In the genomic region with DNA sequence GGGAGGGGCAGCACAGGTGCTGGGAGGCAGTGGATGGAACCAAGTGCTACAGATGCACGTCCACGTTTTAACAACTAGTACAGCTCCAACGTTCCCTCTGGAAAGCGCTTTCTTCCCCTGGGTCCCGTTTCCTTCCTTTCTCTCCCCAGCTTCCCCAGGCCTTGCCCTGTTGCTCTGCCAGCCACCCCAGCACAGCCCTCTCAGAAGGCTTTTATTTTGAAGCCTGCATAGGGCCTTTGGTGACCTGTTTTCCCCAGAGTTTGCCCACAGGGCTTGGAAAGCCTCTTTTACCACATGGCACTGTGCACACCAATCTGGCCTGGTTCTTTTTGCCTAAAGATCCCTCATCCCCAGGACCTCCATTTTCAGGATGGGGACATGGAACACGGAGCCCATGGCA, we compare ENCODE assay signal across 21 cellular contexts. TPM values are rescaled to one million over a fixed set of nuclear protein-coding genes. Genes with fewer than 3 reads are reported as not detected.
DNase-seq lines count a peak whose midpoint lies in the region; ATAC-seq and TF ChIP-seq lines count a peak whose summit lies in the region.
"Had no signal": no experiment of that assay in that cellular context is flagged by ENCODE, and none has a peak within 500 bp of the region (broad histone marks: within the 10 kb centered on the region; RNA-seq: fewer than 3 reads in every experiment).

No MANE protein-coding gene starts in this region.

- ATAC-seq in heart right ventricle (no peak), GM19395 (IDR thresholded peaks at IDR 0.05; ENCODE audit: unreplicated experiment) (no peak), right lobe of liver (no peak)
- ATAC-seq: A549, HCT116 had no signal

- H3K36me3 ChIP-seq in heart right ventricle (no peaks in the 10 kb centered on the region), HEK293 (ENCODE audit: control insufficient read depth in 2 of 2, insufficient read depth in 1 of 2, low read length in 2 of 2) (no peaks in the 10 kb centered on the region), right lobe of liver (no peaks in the 10 kb centered on the region)

- H3K9me3 ChIP-seq in heart right ventricle = no peaks in the 10 kb centered on the region
- H3K9me3 ChIP-seq in HEK293 (ENCODE audit: control insufficient read depth, insufficient read depth, low read depth, low read length) = no peaks in the 10 kb centered on the region
- no peaks in the 10 kb centered on the region for H3K9me3 ChIP-seq in right lobe of liver
- H3K9me3 ChIP-seq: A549 had no signal

- TF ChIP-seq CTCF in heart right ventricle (IDR thresholded peaks at IDR 0.05) (no peak), HEK293 (tag by site-specific recombination; IDR thresholded peaks at IDR 0.05) (no peak), right lobe of liver (IDR thresholded peaks at IDR 0.05) (no peak)

- DNase-seq in cardiac septum (ENCODE audit: low spot score) = peak; percentile 57
- DNase-seq in heart right ventricle = no peak
- peak; percentile 12 for DNase-seq in cerebellar cortex (ENCODE audit: low spot score)
- no peak for DNase-seq in DMS 273 treated with DMSO at 0.1 percent for 48 hours (lab: John Stamatoyannopoulos, UW)
- DNase-seq in right lobe of liver = no peak
- DNase-seq: 8988T; ACHN; CD4-positive, alpha-beta T cell; CD8-positive, alpha-beta memory T cell; DMS53; DMS79 treated with DMSO at 0.1 percent for 48 hours; GM23248; H9; HFFc6 had no signal

- WGBS in heart right ventricle, 2 donors = 41% methylated on average over 6 of the region's 6 CpGs
- 22% methylated on average over 6 of the region's 6 CpGs for WGBS in right lobe of liver (ENCODE audit: insufficient coverage, low coverage, low lambda C conversion rate, missing lambda C conversion rate)

- H3K4me3 ChIP-seq in heart right ventricle (no peak overlapping the region), HEK293 (ENCODE audit: low read depth, low read length) (no peak overlapping the region), right lobe of liver (no peak overlapping the region)
- H3K4me3 ChIP-seq: A549, GM23248 had no signal

- H3K27me3 ChIP-seq in heart right ventricle (peaks cover 4 to 85% (median 64%) of the 10 kb centered on the region in 7 donors), right lobe of liver (no peaks in the 10 kb centered on the region)

- intact Hi-C loops in cardiac septum (cut with DNase I) = no loop called here
- intact Hi-C loops in heart right ventricle (cut with DNase I) = no loop called here
- intact Hi-C loops in right lobe of liver (cut with DNase I) = no loop called here

- no peaks in the 10 kb centered on the region for H3K4me1 ChIP-seq in heart right ventricle
- H3K4me1 ChIP-seq in HEK293 (ENCODE audit: control insufficient read depth, insufficient read depth, low read length) = no peaks in the 10 kb centered on the region
- H3K4me1 ChIP-seq in right lobe of liver = no peaks in the 10 kb centered on the region
- H3K4me1 ChIP-seq: A549 had no signal

- CTCF ChIA-PET in HEK293 (lab: Yijun Ruan, JAX) = interaction anchor here (10.4 kb wide), 1 partner anchor 9 kb away, joined by 92 read pairs; no protein-coding TSS in a partner anchor

- POLR2A ChIA-PET in HEK293 (lab: Yijun Ruan, JAX) = no interaction called here

- H3K27ac ChIP-seq in heart right ventricle (no peak overlapping the region), HEK293 (ENCODE audit: extremely low read depth, low read depth, low read length) (no peak overlapping the region), right lobe of liver (no peak overlapping the region)
- H3K27ac ChIP-seq: A549, GM23248 had no signal

- no peak for TF ChIP-seq POLR2A in right lobe of liver (IDR thresholded peaks at IDR 0.05)

TF ChIP-seq in HEK293, 187 proteins besides CTCF, POLR2A, EP300 and RAD21:
- TF ChIP-seq ZBTB1 (tag by site-specific recombination; IDR thresholded peaks at IDR 0.05) = no peak
- TF ChIP-seq, protein P1, sequence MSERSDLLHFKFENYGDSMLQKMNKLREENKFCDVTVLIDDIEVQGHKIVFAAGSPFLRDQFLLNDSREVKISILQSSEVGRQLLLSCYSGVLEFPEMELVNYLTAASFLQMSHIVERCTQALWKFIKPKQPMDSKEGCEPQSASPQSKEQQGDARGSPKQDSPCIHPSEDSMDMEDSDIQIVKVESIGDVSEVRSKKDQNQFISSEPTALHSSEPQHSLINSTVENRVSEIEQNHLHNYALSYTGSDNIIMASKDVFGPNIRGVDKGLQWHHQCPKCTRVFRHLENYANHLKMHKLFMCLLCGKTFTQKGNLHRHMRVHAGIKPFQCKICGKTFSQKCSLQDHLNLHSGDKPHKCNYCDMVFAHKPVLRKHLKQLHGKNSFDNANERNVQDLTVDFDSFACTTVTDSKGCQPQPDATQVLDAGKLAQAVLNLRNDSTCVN (tag by site-specific recombination; optimal IDR thresholded peaks at IDR 0.05) = no peak
- TF ChIP-seq MYNN (tag by site-specific recombination; IDR thresholded peaks at IDR 0.05; ENCODE audit: borderline replicate concordance) = peak; percentile 64; the same call in 1 of the 2 replicates
- no peak for TF ChIP-seq TSHZ1 (tag by site-specific recombination; IDR thresholded peaks at IDR 0.05; ENCODE audit: borderline replicate concordance)
- TF ChIP-seq, protein P2, sequence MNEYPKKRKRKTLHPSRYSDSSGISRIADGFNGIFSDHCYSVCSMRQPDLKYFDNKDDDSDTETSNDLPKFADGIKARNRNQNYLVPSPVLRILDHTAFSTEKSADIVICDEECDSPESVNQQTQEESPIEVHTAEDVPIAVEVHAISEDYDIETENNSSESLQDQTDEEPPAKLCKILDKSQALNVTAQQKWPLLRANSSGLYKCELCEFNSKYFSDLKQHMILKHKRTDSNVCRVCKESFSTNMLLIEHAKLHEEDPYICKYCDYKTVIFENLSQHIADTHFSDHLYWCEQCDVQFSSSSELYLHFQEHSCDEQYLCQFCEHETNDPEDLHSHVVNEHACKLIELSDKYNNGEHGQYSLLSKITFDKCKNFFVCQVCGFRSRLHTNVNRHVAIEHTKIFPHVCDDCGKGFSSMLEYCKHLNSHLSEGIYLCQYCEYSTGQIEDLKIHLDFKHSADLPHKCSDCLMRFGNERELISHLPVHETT (tag by site-specific recombination; IDR thresholded peaks at IDR 0.05) = no peak

RNA-seq across cellular contexts. Expression of gene NCF4, which starts 13.9 kb away (rescaled TPM):
- total RNA-seq in cardiac septum = 6.1 TPM
- 10 to 100 TPM in 2 of 10 donors, 1 to 10 TPM in 8; 1.1 to 18.9 (median 2.7) TPM for total RNA-seq in heart right ventricle
- 10 to 100 TPM in 1 of 2 donors, 1 to 10 TPM in 1; 4.6 to 10.5 TPM for polyA plus RNA-seq in heart right ventricle
- total RNA-seq in right lobe of liver = 1 to 10 TPM; 2.3 to 6.2 (median 4.0) TPM
- total RNA-seq: GM23248, H4, H9, HFFc6 had no signal
- polyA plus RNA-seq: A549, BJ, GM23248 had no signal

RNA-seq across cellular contexts. Expression of gene PVALB, which starts 30.1 kb away (rescaled TPM):
- total RNA-seq in cardiac septum = not detected
- total RNA-seq in heart right ventricle = not detected
- polyA plus RNA-seq in heart right ventricle = not detected
- total RNA-seq in right lobe of liver = 1 to 10 TPM in 3 of 6 experiments, under 1 TPM in 1, not detected in 2; 0.59 to 1.7 (median 1.4) TPM
- total RNA-seq: CD4-positive, alpha-beta T cell; CD8-positive, alpha-beta memory T cell; Daoy; GM23248; H4; HFFc6 had no signal
- polyA plus RNA-seq: A549; BJ; CD8-positive, alpha-beta memory T cell; GM23248 had no signal

Comparison
In these comparisons a context has a peak if more than half of its experiments do, and no peak if none do; other contexts are left out.
1. DNase-seq: peak in cardiac septum (single experiment) and cerebellar cortex (single experiment); none in heart right ventricle (0 of 2), DMS 273 treated with DMSO at 0.1 percent for 48 hours (single experiment) and right lobe of liver (0 of 3).